In the genomic region with DNA sequence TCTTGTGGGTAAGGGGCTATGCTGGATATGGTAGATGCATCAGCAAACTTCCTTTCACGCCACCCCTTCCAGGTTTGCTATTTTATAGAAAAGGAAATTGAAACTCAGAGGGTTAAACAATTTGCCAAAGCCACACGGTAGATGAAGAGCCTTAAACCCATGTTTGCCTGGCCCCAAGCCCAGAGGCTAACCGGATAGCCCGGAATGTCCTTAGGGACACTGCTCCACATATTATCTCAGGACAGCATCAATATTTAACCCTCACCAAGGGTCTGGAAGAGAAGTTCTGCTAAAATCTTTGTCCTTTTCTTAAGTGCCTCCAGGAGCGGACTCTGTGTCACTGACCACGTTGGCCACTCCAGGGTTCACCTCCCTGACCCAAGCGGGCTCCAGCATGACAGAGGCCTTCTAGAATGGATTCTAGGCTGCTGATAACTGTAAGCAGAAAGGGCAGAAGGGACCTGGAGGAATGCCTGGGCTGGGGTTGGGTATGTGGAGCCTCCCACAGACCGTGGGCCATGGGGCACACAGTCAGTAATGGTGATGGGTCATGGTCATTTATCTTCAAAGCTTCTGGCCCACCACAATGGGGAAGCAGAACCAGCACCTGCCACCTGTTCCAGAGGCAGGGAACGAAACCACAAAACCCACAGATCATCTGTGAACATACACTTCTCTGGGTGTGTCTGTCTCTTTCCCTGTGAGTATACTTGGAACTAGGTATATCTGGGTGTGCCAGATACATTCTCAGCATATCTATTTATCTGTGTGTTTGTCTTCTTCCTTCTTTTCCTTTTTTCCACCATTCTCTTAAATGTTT, we compare ENCODE assay signal across 1 cellular context.
A peak's percentile ranks its signal among the peaks of the same experiment; 100 is the strongest.
TF ChIP-seq lines count a peak whose summit lies in the region.

No MANE protein-coding gene starts in this region.

TF ChIP-seq in K562, 482 proteins besides CTCF, POLR2A, EP300 and RAD21 (continued from another document and continues in another):
- no peak for TF ChIP-seq CREBBP (IDR thresholded peaks at IDR 0.05; ENCODE audit: low read depth, low read length)
- TF ChIP-seq GTF2E2 (tag; IDR thresholded peaks at IDR 0.05) = no peak
- TF ChIP-seq, protein P1, sequence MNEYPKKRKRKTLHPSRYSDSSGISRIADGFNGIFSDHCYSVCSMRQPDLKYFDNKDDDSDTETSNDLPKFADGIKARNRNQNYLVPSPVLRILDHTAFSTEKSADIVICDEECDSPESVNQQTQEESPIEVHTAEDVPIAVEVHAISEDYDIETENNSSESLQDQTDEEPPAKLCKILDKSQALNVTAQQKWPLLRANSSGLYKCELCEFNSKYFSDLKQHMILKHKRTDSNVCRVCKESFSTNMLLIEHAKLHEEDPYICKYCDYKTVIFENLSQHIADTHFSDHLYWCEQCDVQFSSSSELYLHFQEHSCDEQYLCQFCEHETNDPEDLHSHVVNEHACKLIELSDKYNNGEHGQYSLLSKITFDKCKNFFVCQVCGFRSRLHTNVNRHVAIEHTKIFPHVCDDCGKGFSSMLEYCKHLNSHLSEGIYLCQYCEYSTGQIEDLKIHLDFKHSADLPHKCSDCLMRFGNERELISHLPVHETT (CRISPR knock-in tag; conservative IDR thresholded peaks at IDR 0.05 in 1 of 2, IDR thresholded peaks at IDR 0.05 in 1 of 2) = no peak
- no peak for TF ChIP-seq BRD4 (IDR thresholded peaks at IDR 0.05)
- TF ChIP-seq CTBP1 (IDR thresholded peaks at IDR 0.05; ENCODE audit: borderline replicate concordance) = peak; percentile 94
- no peak for TF ChIP-seq EHMT2 (IDR thresholded peaks at IDR 0.05)
- no peak for TF ChIP-seq HOXB6 (CRISPR knock-in tag; IDR thresholded peaks at IDR 0.05; ENCODE audit: borderline replicate concordance)
- TF ChIP-seq XRCC3 (IDR thresholded peaks at IDR 0.05) = no peak
- TF ChIP-seq ZNF316 (IDR thresholded peaks at IDR 0.05) = no peak
- no peak for TF ChIP-seq ZNF717 (CRISPR knock-in tag; IDR thresholded peaks at IDR 0.05)
- TF ChIP-seq STAT5B (CRISPR knock-in tag; IDR thresholded peaks at IDR 0.05) = no peak
- no peak for TF ChIP-seq HNRNPLL (IDR thresholded peaks at IDR 0.05; ENCODE audit: low read depth, low read length, poor library complexity, severe bottlenecking)
- peak; percentile 46; the same call in 1 of the 2 replicates for TF ChIP-seq HDAC2 (IDR thresholded peaks at IDR 0.05)
- no peak for TF ChIP-seq ZNF41 (CRISPR knock-in tag; conservative IDR thresholded peaks at IDR 0.05)
- no peak for TF ChIP-seq C11orf30 (IDR thresholded peaks at IDR 0.05; ENCODE audit: low read depth)
- TF ChIP-seq, protein P2, sequence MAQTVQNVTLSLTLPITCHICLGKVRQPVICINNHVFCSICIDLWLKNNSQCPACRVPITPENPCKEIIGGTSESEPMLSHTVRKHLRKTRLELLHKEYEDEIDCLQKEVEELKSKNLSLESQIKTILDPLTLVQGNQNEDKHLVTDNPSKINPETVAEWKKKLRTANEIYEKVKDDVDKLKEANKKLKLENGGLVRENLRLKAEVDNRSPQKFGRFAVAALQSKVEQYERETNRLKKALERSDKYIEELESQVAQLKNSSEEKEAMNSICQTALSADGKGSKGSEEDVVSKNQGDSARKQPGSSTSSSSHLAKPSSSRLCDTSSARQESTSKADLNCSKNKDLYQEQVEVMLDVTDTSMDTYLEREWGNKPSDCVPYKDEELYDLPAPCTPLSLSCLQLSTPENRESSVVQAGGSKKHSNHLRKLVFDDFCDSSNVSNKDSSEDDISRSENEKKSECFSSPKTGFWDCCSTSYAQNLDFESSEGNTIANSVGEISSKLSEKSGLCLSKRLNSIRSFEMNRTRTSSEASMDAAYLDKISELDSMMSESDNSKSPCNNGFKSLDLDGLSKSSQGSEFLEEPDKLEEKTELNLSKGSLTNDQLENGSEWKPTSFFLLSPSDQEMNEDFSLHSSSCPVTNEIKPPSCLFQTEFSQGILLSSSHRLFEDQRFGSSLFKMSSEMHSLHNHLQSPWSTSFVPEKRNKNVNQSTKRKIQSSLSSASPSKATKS (CRISPR knock-in tag; IDR thresholded peaks at IDR 0.05) = no peak
- TF ChIP-seq ZNF197 (CRISPR knock-in tag; IDR thresholded peaks at IDR 0.05; ENCODE audit: low read depth) = no peak
- no peak for TF ChIP-seq ZNF354B (CRISPR knock-in tag; IDR thresholded peaks at IDR 0.05)
- no peak for TF ChIP-seq ZNF224 (CRISPR knock-in tag; IDR thresholded peaks at IDR 0.05)
- TF ChIP-seq, protein P3, sequence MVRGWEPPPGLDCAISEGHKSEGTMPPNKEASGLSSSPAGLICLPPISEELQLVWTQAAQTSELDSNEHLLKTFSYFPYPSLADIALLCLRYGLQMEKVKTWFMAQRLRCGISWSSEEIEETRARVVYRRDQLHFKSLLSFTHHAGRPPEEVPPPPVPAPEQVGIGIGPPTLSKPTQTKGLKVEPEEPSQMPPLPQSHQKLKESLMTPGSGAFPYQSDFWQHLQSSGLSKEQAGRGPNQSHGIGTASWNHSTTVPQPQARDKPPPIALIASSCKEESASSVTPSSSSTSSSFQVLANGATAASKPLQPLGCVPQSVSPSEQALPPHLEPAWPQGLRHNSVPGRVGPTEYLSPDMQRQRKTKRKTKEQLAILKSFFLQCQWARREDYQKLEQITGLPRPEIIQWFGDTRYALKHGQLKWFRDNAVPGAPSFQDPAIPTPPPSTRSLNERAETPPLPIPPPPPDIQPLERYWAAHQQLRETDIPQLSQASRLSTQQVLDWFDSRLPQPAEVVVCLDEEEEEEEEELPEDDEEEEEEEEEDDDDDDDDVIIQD (CRISPR knock-in tag; IDR thresholded peaks at IDR 0.05) = no peak
- TF ChIP-seq ZNF140 (CRISPR knock-in tag; IDR thresholded peaks at IDR 0.05) = no peak
- TF ChIP-seq TGIF2 (CRISPR knock-in tag; IDR thresholded peaks at IDR 0.05) = no peak
- TF ChIP-seq MYNN (IDR thresholded peaks at IDR 0.05) = 0 out of 2 replicates have a peak, but pooled peaks have one; percentile 14
- TF ChIP-seq MYNN (CRISPR knock-in tag; IDR thresholded peaks at IDR 0.05) = no peak
- peak; percentile 71; the same call in 1 of the 2 replicates for TF ChIP-seq SMARCC2 (IDR thresholded peaks at IDR 0.05; ENCODE audit: low read depth)
- no peak for TF ChIP-seq CHD4 (IDR thresholded peaks at IDR 0.05; ENCODE audit: insufficient read depth, insufficient replicate concordance, low read depth, low read length, poor library complexity, severe bottlenecking)
- no peak for TF ChIP-seq ELK3 (CRISPR knock-in tag; IDR thresholded peaks at IDR 0.05)
- TF ChIP-seq AFF4 (CRISPR knock-in tag; IDR thresholded peaks at IDR 0.05) = no peak
- no peak for TF ChIP-seq UBTF (IDR thresholded peaks at IDR 0.05; ENCODE audit: borderline replicate concordance in 1 of 2, low read depth in 2 of 2, low read length in 2 of 2)
- TF ChIP-seq POLR2H (tag; IDR thresholded peaks at IDR 0.05; ENCODE audit: low read depth) = no peak
- TF ChIP-seq, protein P4, sequence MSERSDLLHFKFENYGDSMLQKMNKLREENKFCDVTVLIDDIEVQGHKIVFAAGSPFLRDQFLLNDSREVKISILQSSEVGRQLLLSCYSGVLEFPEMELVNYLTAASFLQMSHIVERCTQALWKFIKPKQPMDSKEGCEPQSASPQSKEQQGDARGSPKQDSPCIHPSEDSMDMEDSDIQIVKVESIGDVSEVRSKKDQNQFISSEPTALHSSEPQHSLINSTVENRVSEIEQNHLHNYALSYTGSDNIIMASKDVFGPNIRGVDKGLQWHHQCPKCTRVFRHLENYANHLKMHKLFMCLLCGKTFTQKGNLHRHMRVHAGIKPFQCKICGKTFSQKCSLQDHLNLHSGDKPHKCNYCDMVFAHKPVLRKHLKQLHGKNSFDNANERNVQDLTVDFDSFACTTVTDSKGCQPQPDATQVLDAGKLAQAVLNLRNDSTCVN (CRISPR knock-in tag; IDR thresholded peaks at IDR 0.05) = no peak
- no peak for TF ChIP-seq RFX5 (IDR thresholded peaks at IDR 0.05; ENCODE audit: low read depth, low read length)
